ENCODE assay signal across 13 cellular contexts in genomic region chr16:53517851-53518250, GRCh38. TPM values are rescaled to one million over a fixed set of nuclear protein-coding genes. Genes with fewer than 3 reads are reported as not detected.
DNase-seq lines count a peak whose midpoint lies in the region; ATAC-seq and TF ChIP-seq lines count a peak whose summit lies in the region.
"Had no signal": no experiment of that assay in that cellular context is flagged by ENCODE, and none has a peak within 500 bp of the region (broad histone marks: within the 10 kb centered on the region; RNA-seq: fewer than 3 reads in every experiment).

No MANE protein-coding gene starts in this region.

- POLR2A ChIA-PET in activated CD4-positive, alpha-beta memory T cell treated with anti-CD3 and anti-CD28 coated beads, Interleukin-2, amount 10 ng/mL, durations not matched to agents 7 days and 5 days (lab: Charles Lee): interaction anchor here (1.9 to 5.4 kb wide), 6 partner anchors 13 to 83 kb away, joined by 6 to 69 read pairs (median 10); partner anchors contain the start of genes AKTIP and RBL2

- peaks cover 26% of the 10 kb centered on the region for H3K36me3 Mint-ChIP-seq in activated CD4-positive, alpha-beta memory T cell treated with anti-CD3 and anti-CD28 coated beads, Interleukin-2, amount 10 ng/mL, durations not matched to agents 7 days and 5 days (ENCODE audit: low read depth)
- H3K36me3 Mint-ChIP-seq in immature natural killer cell: peaks cover 0 to 9% (median 0%) of the 10 kb centered on the region in 3 donors

- peak overlapping the region; percentile 66 for H3K4me3 Mint-ChIP-seq in activated CD4-positive, alpha-beta memory T cell treated with anti-CD3 and anti-CD28 coated beads, Interleukin-2, amount 10 ng/mL, durations not matched to agents 7 days and 5 days
- peak overlapping the region; percentile 81 to 93 (median 84) for H3K4me3 Mint-ChIP-seq in immature natural killer cell
- H3K4me3 Mint-ChIP-seq: dendritic cell treated with granulocyte-macrophage colony-stimulating factor and Interleukin-4, amounts not matched to agents 40 ng/mL and 50 ng/mL, for 4 days had no signal

- H3K4me1 ChIP-seq in heart left ventricle: peaks cover 0 to 35% (median 11%) of the 10 kb centered on the region in 12 donors
- peaks cover 0 to 45% (median 7%) of the 10 kb centered on the region in 5 donors for H3K4me1 ChIP-seq in subcutaneous abdominal adipose tissue (ENCODE audit: control insufficient read depth in 5 of 5, insufficient read depth in 5 of 5, low read length in 5 of 5)
- H3K4me1 ChIP-seq: ascending aorta, tibial nerve had no signal

- intact Hi-C loops in heart left ventricle (cut with DNase I) (loop anchor here in 2 of 10 donors (10.0 kb wide), 2 partner anchors 83 to 193 kb away; partner anchors contain the start of gene RBL2 (in 1 of the 2)), left ventricle myocardium superior (cut with micrococcal nuclease) (no loop called here)

- no peaks in the 10 kb centered on the region for H3K36me3 ChIP-seq in heart left ventricle
- H3K36me3 ChIP-seq in subcutaneous abdominal adipose tissue (ENCODE audit: control insufficient read depth in 5 of 5, insufficient read depth in 5 of 5, low read length in 5 of 5): no peaks in the 10 kb centered on the region
- H3K36me3 ChIP-seq: ascending aorta, tibial nerve had no signal

- H3K27me3 ChIP-seq in heart left ventricle: no peaks in the 10 kb centered on the region
- H3K27me3 ChIP-seq in subcutaneous abdominal adipose tissue (ENCODE audit: control insufficient read depth in 5 of 5, insufficient read depth in 4 of 5, low read length in 5 of 5): no peaks in the 10 kb centered on the region
- H3K27me3 ChIP-seq: ascending aorta, tibial nerve had no signal

- no peaks in the 10 kb centered on the region for H3K27me3 Mint-ChIP-seq in activated CD4-positive, alpha-beta memory T cell treated with anti-CD3 and anti-CD28 coated beads, Interleukin-2, amount 10 ng/mL, durations not matched to agents 7 days and 5 days
- H3K27me3 Mint-ChIP-seq in immature natural killer cell (ENCODE audit: low read depth in 3 of 3): peaks cover 4 to 16% (median 11%) of the 10 kb centered on the region in 3 donors

- H3K4me1 Mint-ChIP-seq in activated CD4-positive, alpha-beta memory T cell treated with anti-CD3 and anti-CD28 coated beads, Interleukin-2, amount 10 ng/mL, durations not matched to agents 7 days and 5 days: peaks cover 53% of the 10 kb centered on the region
- H3K4me1 Mint-ChIP-seq in immature natural killer cell: peaks cover 73 to 83% of the 10 kb centered on the region in 2 donors

- ATAC-seq in heart left ventricle (no peak), left ventricle myocardium superior (no peak), HG03457 (IDR thresholded peaks at IDR 0.05; ENCODE audit: unreplicated experiment) (no peak), GM18870 (IDR thresholded peaks at IDR 0.05; ENCODE audit: unreplicated experiment) (no peak)

- peak overlapping the region in 1 of 12 donors; percentile 28 for H3K4me3 ChIP-seq in heart left ventricle
- no peak overlapping the region for H3K4me3 ChIP-seq in subcutaneous abdominal adipose tissue (ENCODE audit: low read depth in 1 of 5, low read length in 5 of 5)
- H3K4me3 ChIP-seq: ascending aorta had no signal

- H3K27ac Mint-ChIP-seq in activated CD4-positive, alpha-beta memory T cell treated with anti-CD3 and anti-CD28 coated beads, Interleukin-2, amount 10 ng/mL, durations not matched to agents 7 days and 5 days: peak overlapping the region; percentile 91
- peak overlapping the region; percentile 87 to 95 (median 90) for H3K27ac Mint-ChIP-seq in immature natural killer cell
- H3K27ac Mint-ChIP-seq: dendritic cell treated with granulocyte-macrophage colony-stimulating factor and Interleukin-4, amounts not matched to agents 40 ng/mL and 50 ng/mL, for 4 days had no signal

- peak overlapping the region in 1 of 5 donors; percentile 16 for H3K9ac ChIP-seq in subcutaneous abdominal adipose tissue (ENCODE audit: low read length in 5 of 5)

- TF ChIP-seq CTCF in heart left ventricle (IDR thresholded peaks at IDR 0.05): no peak

- peak overlapping the region; percentile 71 to 94 (median 88) for H3K27ac ChIP-seq in heart left ventricle
- peak overlapping the region; percentile 84 for H3K27ac ChIP-seq in subcutaneous abdominal adipose tissue (ENCODE audit: low read depth, low read length)

- DNase-seq in heart left ventricle: no peak
- no peak for DNase-seq in left ventricle myocardium superior
- no peak for DNase-seq in activated CD4-positive, alpha-beta memory T cell treated with anti-CD3 and anti-CD28 coated beads, Interleukin-2, amount 10 ng/mL, durations not matched to agents 7 days and 5 days
- DNase-seq in immature natural killer cell: no peak
- DNase-seq in mesenteric fat pad (ENCODE audit: low spot score): no peak
- DNase-seq: MV-4-11, NCI-H2171 had no signal

- H3K9me3 ChIP-seq in heart left ventricle: peaks cover 0 to 5% (median 0%) of the 10 kb centered on the region in 12 donors
- H3K9me3 ChIP-seq in subcutaneous abdominal adipose tissue (ENCODE audit: control insufficient read depth in 5 of 5, low read length in 5 of 5): peaks cover 0 to 4% (median 0%) of the 10 kb centered on the region in 5 donors
- H3K9me3 ChIP-seq: ascending aorta, tibial nerve had no signal

- CTCF ChIA-PET in activated CD4-positive, alpha-beta memory T cell treated with anti-CD3 and anti-CD28 coated beads, Interleukin-2, amount 10 ng/mL, durations not matched to agents 7 days and 5 days (lab: Charles Lee): interaction anchor here (0.6 to 1.9 kb wide), 6 partner anchors 9 to 713 kb away, joined by 3 to 8 read pairs (median 4); partner anchors contain the start of gene AKTIP

- peaks cover 11% of the 10 kb centered on the region for H3K9me3 Mint-ChIP-seq in activated CD4-positive, alpha-beta memory T cell treated with anti-CD3 and anti-CD28 coated beads, Interleukin-2, amount 10 ng/mL, durations not matched to agents 7 days and 5 days
- H3K9me3 Mint-ChIP-seq in immature natural killer cell: peaks cover 0 to 2% (median 0%) of the 10 kb centered on the region in 6 donors

- WGBS in heart left ventricle, 4 donors: 94 to 98% (median 97%) methylated on average over 4 of the region's 4 CpGs

- TF ChIP-seq POLR2A in heart left ventricle (IDR thresholded peaks at IDR 0.05): no peak

RNA-seq across cellular contexts. Expression of gene AKTIP, which starts 14.8 kb away (rescaled TPM):
- 100 to 1,000 TPM in 3 of 9 donors, 10 to 100 TPM in 6; 47.5 to 108 (median 84.2) TPM for total RNA-seq in heart left ventricle
- polyA plus RNA-seq in heart left ventricle: 10 to 100 TPM; 33.6 to 65.8 TPM
- total RNA-seq in left ventricle myocardium superior: 89.9 TPM
- total RNA-seq in activated CD4-positive, alpha-beta memory T cell treated with anti-CD3 and anti-CD28 coated beads, Interleukin-2, amount 10 ng/mL, durations not matched to agents 7 days and 5 days: 10 to 100 TPM; 53.3 to 57.0 TPM
- 10 to 100 TPM; 23.3 to 32.0 (median 30.9) TPM for polyA plus RNA-seq in immature natural killer cell
- 50.4 TPM for total RNA-seq in mesenteric fat pad
